In the genomic region with DNA sequence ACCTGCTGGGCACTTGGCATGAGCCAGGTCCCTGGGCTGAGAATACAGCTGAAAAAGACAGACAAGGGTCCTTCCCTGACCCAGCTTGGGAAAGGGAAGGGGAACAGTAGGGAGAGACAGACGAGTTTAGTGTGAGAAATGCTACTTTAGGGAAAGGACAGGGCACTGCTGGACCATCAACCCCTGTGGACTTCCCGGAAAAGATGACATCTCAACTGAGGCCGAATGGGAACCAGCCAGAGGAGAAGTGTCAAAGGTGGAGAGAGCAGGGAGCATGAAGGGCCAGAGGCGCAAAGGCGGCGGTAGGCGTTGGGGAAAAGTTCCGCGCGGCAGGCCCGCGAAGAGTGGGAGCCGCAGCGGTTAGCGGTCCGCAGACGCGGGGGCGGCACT, we compare ENCODE assay signal across 1 cellular context.
TF ChIP-seq lines count a peak whose summit lies in the region.

No MANE protein-coding gene starts in this region.

TF ChIP-seq in IMR-90, 13 proteins besides CTCF, POLR2A, EP300 and RAD21:
- TF ChIP-seq BHLHE40 (IDR thresholded peaks at IDR 0.05; ENCODE audit: low read depth, low read length) (no peak), MAFK (IDR thresholded peaks at IDR 0.05; ENCODE audit: low read depth, low read length) (no peak), SMC3 (IDR thresholded peaks at IDR 0.05; ENCODE audit: low read depth, low read length) (no peak), CEBPB (IDR thresholded peaks at IDR 0.05; ENCODE audit: low read depth, low read length) (no peak), MXI1 (IDR thresholded peaks at IDR 0.05; ENCODE audit: borderline replicate concordance, low read depth, low read length) (no peak), CHD1 (IDR thresholded peaks at IDR 0.05; ENCODE audit: low read depth, low read length) (no peak), MAZ (IDR thresholded peaks at IDR 0.05; ENCODE audit: borderline replicate concordance, low read depth, low read length) (no peak)
- TF ChIP-seq, protein P1, sequence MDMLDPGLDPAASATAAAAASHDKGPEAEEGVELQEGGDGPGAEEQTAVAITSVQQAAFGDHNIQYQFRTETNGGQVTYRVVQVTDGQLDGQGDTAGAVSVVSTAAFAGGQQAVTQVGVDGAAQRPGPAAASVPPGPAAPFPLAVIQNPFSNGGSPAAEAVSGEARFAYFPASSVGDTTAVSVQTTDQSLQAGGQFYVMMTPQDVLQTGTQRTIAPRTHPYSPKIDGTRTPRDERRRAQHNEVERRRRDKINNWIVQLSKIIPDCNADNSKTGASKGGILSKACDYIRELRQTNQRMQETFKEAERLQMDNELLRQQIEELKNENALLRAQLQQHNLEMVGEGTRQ (IDR thresholded peaks at IDR 0.05; ENCODE audit: low read depth, low read length): no peak
- TF ChIP-seq, protein P2, sequence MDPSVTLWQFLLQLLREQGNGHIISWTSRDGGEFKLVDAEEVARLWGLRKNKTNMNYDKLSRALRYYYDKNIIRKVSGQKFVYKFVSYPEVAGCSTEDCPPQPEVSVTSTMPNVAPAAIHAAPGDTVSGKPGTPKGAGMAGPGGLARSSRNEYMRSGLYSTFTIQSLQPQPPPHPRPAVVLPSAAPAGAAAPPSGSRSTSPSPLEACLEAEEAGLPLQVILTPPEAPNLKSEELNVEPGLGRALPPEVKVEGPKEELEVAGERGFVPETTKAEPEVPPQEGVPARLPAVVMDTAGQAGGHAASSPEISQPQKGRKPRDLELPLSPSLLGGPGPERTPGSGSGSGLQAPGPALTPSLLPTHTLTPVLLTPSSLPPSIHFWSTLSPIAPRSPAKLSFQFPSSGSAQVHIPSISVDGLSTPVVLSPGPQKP (IDR thresholded peaks at IDR 0.05; ENCODE audit: borderline replicate concordance, low read depth, low read length): no peak
